In the genomic region with DNA sequence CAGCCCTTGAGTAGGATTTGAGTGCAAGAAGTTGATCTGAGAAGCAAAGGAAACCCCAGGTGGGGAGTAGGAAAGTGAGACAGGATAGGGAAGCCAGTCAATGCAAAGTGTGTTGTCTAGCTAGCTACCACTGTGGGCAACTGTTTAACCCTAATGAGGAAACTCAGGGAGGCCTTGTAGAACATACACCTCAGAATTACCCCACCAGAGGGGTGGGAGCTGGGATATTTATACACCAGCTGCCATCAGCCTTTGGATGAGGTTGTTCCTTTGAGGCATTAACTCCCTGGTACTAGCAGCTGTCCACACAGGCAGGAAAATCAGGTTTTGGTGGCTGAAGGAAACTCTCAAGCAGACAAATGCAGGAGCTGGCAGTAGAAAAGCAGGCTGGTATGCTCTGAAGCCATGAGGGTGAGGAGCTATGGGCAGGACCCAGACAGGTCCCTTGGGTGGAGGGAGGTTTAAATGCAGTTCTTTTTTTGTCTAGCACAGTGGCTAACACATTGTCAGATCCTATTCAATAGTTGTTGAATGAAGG, we compare ENCODE assay signal across 14 cellular contexts.
"Had no signal": no experiment of that assay in that cellular context is flagged by ENCODE, and none has a peak within 500 bp of the region (broad histone marks: within the 10 kb centered on the region; RNA-seq: fewer than 3 reads in every experiment).

No MANE protein-coding gene starts in this region.

- ATAC-seq: activated CD8-positive, alpha-beta memory T cell treated with anti-CD3 and anti-CD28 coated beads, Interleukin-2, amount 10 ng/mL, durations not matched to agents 7 days and 5 days; activated naive CD4-positive, alpha-beta T cell treated with anti-CD3 and anti-CD28 coated beads, Interleukin-2, amount 50 U/mL, for 72 hours; effector memory CD8-positive, alpha-beta T cell; lower lobe of right lung; natural killer cell; stimulated activated naive CD8-positive, alpha-beta T cell treated with anti-CD3 and anti-CD28 coated beads, Interleukin-15, amount 100 ng/mL, for 72 hours had no signal

- H3K4me3 ChIP-seq: lower lobe of right lung, thoracic aorta had no signal

- DNase-seq: activated CD4-positive, alpha-beta T cell treated with anti-CD3 and anti-CD28 coated beads, Interleukin-2, amount 50 U/mL, for 4 hours; activated CD4-positive, CD25-positive, alpha-beta regulatory T cell treated with anti-CD3 and anti-CD28 coated beads, Interleukin-2, amount 50 U/mL, for 72 hours; activated CD8-positive, alpha-beta memory T cell treated with anti-CD3 and anti-CD28 coated beads, Interleukin-2, amount 10 ng/mL, durations not matched to agents 7 days and 5 days; activated effector memory CD4-positive, alpha-beta T cell treated with anti-CD3 and anti-CD28 coated beads, Interleukin-2, amount 50 U/mL, for 16 hours; activated T-cell treated with anti-CD3 and anti-CD28 coated beads, Interleukin-2, amount 50 U/mL, for 24 hours; brain microvascular endothelial cell; effector memory CD8-positive, alpha-beta T cell; hippocampal formation; lower lobe of right lung; natural killer cell; stimulated activated CD4-positive, alpha-beta T cell treated with anti-CD3 and anti-CD28 coated beads, Interleukin-4, amount 100 ng/mL, for 1 hour; stimulated activated naive CD8-positive, alpha-beta T cell treated with anti-CD3 and anti-CD28 coated beads, Interleukin-15, amount 100 ng/mL, for 72 hours had no signal
